ENCODE assay signal across 17 cellular contexts in genomic region chr1:168381850-168382249, GRCh38.
"Had no signal": no experiment of that assay in that cellular context is flagged by ENCODE, and none has a peak within 500 bp of the region (broad histone marks: within the 10 kb centered on the region; RNA-seq: fewer than 3 reads in every experiment).

No MANE protein-coding gene starts in this region.

- H3K27ac Mint-ChIP-seq: activated CD8-positive, alpha-beta T cell treated with anti-CD3 and anti-CD28 coated beads for 36 hours; nephron; stimulated activated naive CD8-positive, alpha-beta T cell treated with anti-CD3 and anti-CD28 coated beads, Interleukin-15, Interleukin-2, amounts not matched to agents 100 ng/mL and 50 ng/mL, for 24 hours; WTC11 had no signal

- DNase-seq: activated CD4-positive, alpha-beta T cell treated with anti-CD3 and anti-CD28 coated beads for 4 hours; activated CD8-positive, alpha-beta T cell treated with anti-CD3 and anti-CD28 coated beads for 36 hours; activated effector memory CD4-positive, alpha-beta T cell treated with Interleukin-2 at 50 U/mL for 16 hours; activated naive CD4-positive, alpha-beta T cell treated with anti-CD3 and anti-CD28 coated beads, Interleukin-2, amount 50 U/mL, for 16 hours; activated T-cell treated with anti-CD3 and anti-CD28 coated beads, Interleukin-2, amount 50 U/mL, for 4 hours; dermis blood vessel endothelial cell; erythroblast; hypothalamus; mesendoderm; spleen; T-helper 2 cell; upper lobe of left lung had no signal

- H3K36me3 ChIP-seq: spleen, suprapubic skin, upper lobe of left lung had no signal

- H3K4me1 Mint-ChIP-seq: nephron had no signal

- ATAC-seq: activated CD8-positive, alpha-beta T cell treated with anti-CD3 and anti-CD28 coated beads for 36 hours; activated T-cell treated with anti-CD3 and anti-CD28 coated beads, Interleukin-2, amount 50 U/mL, for 4 hours; sciatic nerve; WTC11 had no signal

- H3K27me3 ChIP-seq: upper lobe of left lung had no signal

- H3K27ac ChIP-seq: spleen, suprapubic skin, upper lobe of left lung had no signal

- H3K4me3 ChIP-seq: spleen, suprapubic skin, upper lobe of left lung had no signal

- H3K9me3 Mint-ChIP-seq: activated CD8-positive, alpha-beta T cell treated with anti-CD3 and anti-CD28 coated beads for 36 hours; activated T-cell treated with anti-CD3 and anti-CD28 coated beads, Interleukin-2, amount 50 U/mL, for 4 hours; nephron; stimulated activated naive CD8-positive, alpha-beta T cell treated with anti-CD3 and anti-CD28 coated beads, Interleukin-15, Interleukin-2, amounts not matched to agents 100 ng/mL and 50 ng/mL, for 24 hours had no signal

- H3K9me3 ChIP-seq: spleen, suprapubic skin, upper lobe of left lung had no signal

- H3K4me3 Mint-ChIP-seq: activated CD8-positive, alpha-beta T cell treated with anti-CD3 and anti-CD28 coated beads for 36 hours; activated T-cell treated with anti-CD3 and anti-CD28 coated beads, Interleukin-2, amount 50 U/mL, for 4 hours; nephron; stimulated activated naive CD8-positive, alpha-beta T cell treated with anti-CD3 and anti-CD28 coated beads, Interleukin-15, Interleukin-2, amounts not matched to agents 100 ng/mL and 50 ng/mL, for 24 hours; WTC11 had no signal

- H3K27me3 Mint-ChIP-seq: activated CD8-positive, alpha-beta T cell treated with anti-CD3 and anti-CD28 coated beads for 36 hours; stimulated activated naive CD8-positive, alpha-beta T cell treated with anti-CD3 and anti-CD28 coated beads, Interleukin-15, Interleukin-2, amounts not matched to agents 100 ng/mL and 50 ng/mL, for 24 hours had no signal
